21 cellular contexts compared by ENCODE assay signal in genomic region chr5:22593592-22593991, GRCh38.
DNase-seq lines count a peak whose midpoint lies in the region; ATAC-seq and TF ChIP-seq lines count a peak whose summit lies in the region.
"Had no signal": no experiment of that assay in that cellular context is flagged by ENCODE, and none has a peak within 500 bp of the region (broad histone marks: within the 10 kb centered on the region; RNA-seq: fewer than 3 reads in every experiment).

No MANE protein-coding gene starts in this region.

- no peaks in the 10 kb centered on the region for H3K27me3 ChIP-seq in breast epithelium
- H3K27me3 ChIP-seq: esophagus squamous epithelium, left lung, neutrophil, SJCRH30 had no signal

- no peak for TF ChIP-seq CTCF in breast epithelium (IDR thresholded peaks at IDR 0.05)

- ATAC-seq in GM18858 (IDR thresholded peaks at IDR 0.05; ENCODE audit: unreplicated experiment) (peak; percentile 89), GM21737 (IDR thresholded peaks at IDR 0.05; ENCODE audit: unreplicated experiment) (peak; percentile 87), HG03025 (IDR thresholded peaks at IDR 0.05; ENCODE audit: low FRiP score, unreplicated experiment) (peak; percentile 91), HG03558 (IDR thresholded peaks at IDR 0.05; ENCODE audit: extremely low read depth, unreplicated experiment) (peak; percentile 56)
- ATAC-seq: K562, left lung had no signal

- TF ChIP-seq POLR2A in breast epithelium (IDR thresholded peaks at IDR 0.05): no peak

- intact Hi-C loops in breast epithelium (cut with DNase I; ENCODE audit: low total_unique reads): no loop called here

- H3K4me1 ChIP-seq in breast epithelium: no peaks in the 10 kb centered on the region
- H3K4me1 ChIP-seq: esophagus squamous epithelium, left lung, SJCRH30 had no signal

- no peaks in the 10 kb centered on the region for H3K9me3 ChIP-seq in breast epithelium
- H3K9me3 ChIP-seq: esophagus squamous epithelium, left lung, neutrophil, SJCRH30 had no signal

- H3K27ac ChIP-seq in breast epithelium: no peak overlapping the region
- H3K27ac ChIP-seq: esophagus squamous epithelium, left lung, neutrophil, SJCRH30 had no signal

- H3K4me3 ChIP-seq in breast epithelium: no peak overlapping the region
- H3K4me3 ChIP-seq: esophagus squamous epithelium, K562, left lung, SJCRH30 had no signal

- H3K36me3 ChIP-seq in breast epithelium: no peaks in the 10 kb centered on the region
- H3K36me3 ChIP-seq: esophagus squamous epithelium, left lung, neutrophil, SJCRH30 had no signal

- DNase-seq in midbrain (lab: John Stamatoyannopoulos, UW): no peak
- no peak for DNase-seq in breast epithelium (ENCODE audit: low spot score in 2 of 2)
- DNase-seq in RPMI8226: no peak
- no peak for DNase-seq in COR-L47 (lab: John Stamatoyannopoulos, UW)
- DNase-seq: activated effector memory CD4-positive, alpha-beta T cell treated with Interleukin-2 at 50 U/mL for 16 hours; CD4-positive, CD25-positive, alpha-beta regulatory T cell; cerebellar nuclear complex; DMS79; effector CD8-positive, alpha-beta T cell; esophagus squamous epithelium; left lung; NCI-H2081 treated with DMSO at 0.1 percent for 48 hours; NCI-H526 treated with DMSO at 0.1 percent for 48 hours; SJCRH30; stimulated activated naive CD4-positive, alpha-beta T cell treated with Interleukin-2 at 50 U/mL for 16 hours had no signal
